2 cellular contexts compared by ENCODE assay signal in genomic region chr7:76409537-76409936, GRCh38.
A peak's percentile ranks its signal among the peaks of the same experiment; 100 is the strongest.
TF ChIP-seq lines count a peak whose summit lies in the region.

Gene SSC4D, minus strand, starts transcription at chr7:76409697. Its CDS starts 5,258 bp downstream, at chr7:76404439.

TF ChIP-seq in IMR-90, 13 proteins besides CTCF, POLR2A, EP300 and RAD21:
- TF ChIP-seq RFX5 (IDR thresholded peaks at IDR 0.05; ENCODE audit: low read depth, low read length) = no peak
- TF ChIP-seq, protein P1, sequence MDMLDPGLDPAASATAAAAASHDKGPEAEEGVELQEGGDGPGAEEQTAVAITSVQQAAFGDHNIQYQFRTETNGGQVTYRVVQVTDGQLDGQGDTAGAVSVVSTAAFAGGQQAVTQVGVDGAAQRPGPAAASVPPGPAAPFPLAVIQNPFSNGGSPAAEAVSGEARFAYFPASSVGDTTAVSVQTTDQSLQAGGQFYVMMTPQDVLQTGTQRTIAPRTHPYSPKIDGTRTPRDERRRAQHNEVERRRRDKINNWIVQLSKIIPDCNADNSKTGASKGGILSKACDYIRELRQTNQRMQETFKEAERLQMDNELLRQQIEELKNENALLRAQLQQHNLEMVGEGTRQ (IDR thresholded peaks at IDR 0.05; ENCODE audit: low read depth, low read length) = no peak
- TF ChIP-seq ELK1 (IDR thresholded peaks at IDR 0.05; ENCODE audit: borderline replicate concordance, low read depth, low read length) = no peak
- no peak for TF ChIP-seq SMC3 (IDR thresholded peaks at IDR 0.05; ENCODE audit: low read depth, low read length)
- TF ChIP-seq MXI1 (IDR thresholded peaks at IDR 0.05; ENCODE audit: borderline replicate concordance, low read depth, low read length) = no peak
- no peak for TF ChIP-seq CHD1 (IDR thresholded peaks at IDR 0.05; ENCODE audit: low read depth, low read length)
- no peak for TF ChIP-seq MAFK (IDR thresholded peaks at IDR 0.05; ENCODE audit: low read depth, low read length)
- TF ChIP-seq NFE2L2 (IDR thresholded peaks at IDR 0.05; ENCODE audit: low read depth, low read length) = no peak
- no peak for TF ChIP-seq FOS (IDR thresholded peaks at IDR 0.05; ENCODE audit: low read depth, low read length)
- no peak for TF ChIP-seq RCOR1 (IDR thresholded peaks at IDR 0.05; ENCODE audit: insufficient replicate concordance, low read length)
- TF ChIP-seq CEBPB (IDR thresholded peaks at IDR 0.05; ENCODE audit: low read depth, low read length) = no peak
- no peak for TF ChIP-seq BHLHE40 (IDR thresholded peaks at IDR 0.05; ENCODE audit: low read depth, low read length)
- no peak for TF ChIP-seq MAZ (IDR thresholded peaks at IDR 0.05; ENCODE audit: borderline replicate concordance, low read depth, low read length)

TF ChIP-seq in HepG2, 621 proteins besides CTCF, POLR2A, EP300 and RAD21 (continues in another document):
- TF ChIP-seq PBX3 (CRISPR knock-in tag; IDR thresholded peaks at IDR 0.05; ENCODE audit: borderline replicate concordance) (no peak), ZBED4 (CRISPR knock-in tag; IDR thresholded peaks at IDR 0.05; ENCODE audit: borderline replicate concordance) (0 out of 2 replicates have a peak, but pooled peaks have one; percentile 40), ZNF468 (CRISPR knock-in tag; IDR thresholded peaks at IDR 0.05) (no peak), BRCA1 (CRISPR knock-in tag; IDR thresholded peaks at IDR 0.05) (no peak), GPN1 (CRISPR knock-in tag; IDR thresholded peaks at IDR 0.05; ENCODE audit: borderline replicate concordance) (no peak), ZBTB3 (CRISPR knock-in tag; IDR thresholded peaks at IDR 0.05; ENCODE audit: borderline replicate concordance, low read depth) (no peak), ZNF775 (CRISPR knock-in tag; IDR thresholded peaks at IDR 0.05; ENCODE audit: borderline replicate concordance) (no peak), PHF20 (CRISPR knock-in tag; IDR thresholded peaks at IDR 0.05) (0 out of 2 replicates have a peak, but pooled peaks have one; percentile 13), UBTF (CRISPR knock-in tag; IDR thresholded peaks at IDR 0.05) (peak; percentile 52; the same call in 1 of the 2 replicates), ZNF672 (CRISPR knock-in tag; IDR thresholded peaks at IDR 0.05) (no peak), ZNF121 (CRISPR knock-in tag; IDR thresholded peaks at IDR 0.05) (peak; percentile 63; the same call in 1 of the 2 replicates), ZNF816 (CRISPR knock-in tag; IDR thresholded peaks at IDR 0.05; ENCODE audit: borderline replicate concordance) (no peak), ZFP82 (CRISPR knock-in tag; IDR thresholded peaks at IDR 0.05; ENCODE audit: borderline replicate concordance) (no peak), ADNP (CRISPR knock-in tag; IDR thresholded peaks at IDR 0.05) (no peak), RBM22 (optimal IDR thresholded peaks at IDR 0.05; ENCODE audit: low read length) (no peak), FOXM1 (CRISPR knock-in tag; IDR thresholded peaks at IDR 0.05) (no peak), TAF1 (CRISPR knock-in tag; IDR thresholded peaks at IDR 0.05) (peak; percentile 51; the same call in 1 of the 2 replicates), SAP130 (CRISPR knock-in tag; IDR thresholded peaks at IDR 0.05; ENCODE audit: low read depth) (peak; percentile 83), JUND (CRISPR knock-in tag; IDR thresholded peaks at IDR 0.05) (no peak), KAT8 (CRISPR knock-in tag; IDR thresholded peaks at IDR 0.05) (0 out of 2 replicates have a peak, but pooled peaks have one; percentile 19), RBM39 (IDR thresholded peaks at IDR 0.05; ENCODE audit: low read depth, low read length, poor library complexity, severe bottlenecking) (no peak), NCOA1 (CRISPR knock-in tag; IDR thresholded peaks at IDR 0.05) (no peak), ZBTB1 (CRISPR knock-in tag; IDR thresholded peaks at IDR 0.05; ENCODE audit: borderline replicate concordance) (no peak), REXO4 (CRISPR knock-in tag; IDR thresholded peaks at IDR 0.05; ENCODE audit: borderline replicate concordance) (no peak), REPIN1 (CRISPR knock-in tag; IDR thresholded peaks at IDR 0.05; ENCODE audit: borderline replicate concordance, low read depth) (no peak), TARDBP (CRISPR knock-in tag; IDR thresholded peaks at IDR 0.05) (peak; percentile 39; the same call in 1 of the 2 replicates), HOXA9 (CRISPR knock-in tag; IDR thresholded peaks at IDR 0.05; ENCODE audit: borderline replicate concordance) (no peak), ZNF850 (CRISPR knock-in tag; conservative IDR thresholded peaks at IDR 0.05) (no peak), ZBTB7B (CRISPR knock-in tag; IDR thresholded peaks at IDR 0.05) (0 out of 2 replicates have a peak, but pooled peaks have one; percentile 32), NR2F6 (IDR thresholded peaks at IDR 0.05) (no peak), NR2F6 (CRISPR knock-in tag; IDR thresholded peaks at IDR 0.05) (0 out of 2 replicates have a peak, but pooled peaks have one; percentile 19), RFX1 (IDR thresholded peaks at IDR 0.05) (no peak), SOX5 (CRISPR knock-in tag; IDR thresholded peaks at IDR 0.05; ENCODE audit: borderline replicate concordance) (no peak; the same call in 1 of the 2 replicates), ZNF543 (CRISPR knock-in tag; IDR thresholded peaks at IDR 0.05) (peak; percentile 63; the same call in 1 of the 2 replicates)
- TF ChIP-seq, protein P2, sequence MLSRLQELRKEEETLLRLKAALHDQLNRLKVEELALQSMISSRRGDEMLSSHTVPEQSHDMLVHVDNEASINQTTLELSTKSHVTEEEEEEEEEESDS (CRISPR knock-in tag; IDR thresholded peaks at IDR 0.05; ENCODE audit: borderline replicate concordance) = no peak
- TF ChIP-seq, protein P3, sequence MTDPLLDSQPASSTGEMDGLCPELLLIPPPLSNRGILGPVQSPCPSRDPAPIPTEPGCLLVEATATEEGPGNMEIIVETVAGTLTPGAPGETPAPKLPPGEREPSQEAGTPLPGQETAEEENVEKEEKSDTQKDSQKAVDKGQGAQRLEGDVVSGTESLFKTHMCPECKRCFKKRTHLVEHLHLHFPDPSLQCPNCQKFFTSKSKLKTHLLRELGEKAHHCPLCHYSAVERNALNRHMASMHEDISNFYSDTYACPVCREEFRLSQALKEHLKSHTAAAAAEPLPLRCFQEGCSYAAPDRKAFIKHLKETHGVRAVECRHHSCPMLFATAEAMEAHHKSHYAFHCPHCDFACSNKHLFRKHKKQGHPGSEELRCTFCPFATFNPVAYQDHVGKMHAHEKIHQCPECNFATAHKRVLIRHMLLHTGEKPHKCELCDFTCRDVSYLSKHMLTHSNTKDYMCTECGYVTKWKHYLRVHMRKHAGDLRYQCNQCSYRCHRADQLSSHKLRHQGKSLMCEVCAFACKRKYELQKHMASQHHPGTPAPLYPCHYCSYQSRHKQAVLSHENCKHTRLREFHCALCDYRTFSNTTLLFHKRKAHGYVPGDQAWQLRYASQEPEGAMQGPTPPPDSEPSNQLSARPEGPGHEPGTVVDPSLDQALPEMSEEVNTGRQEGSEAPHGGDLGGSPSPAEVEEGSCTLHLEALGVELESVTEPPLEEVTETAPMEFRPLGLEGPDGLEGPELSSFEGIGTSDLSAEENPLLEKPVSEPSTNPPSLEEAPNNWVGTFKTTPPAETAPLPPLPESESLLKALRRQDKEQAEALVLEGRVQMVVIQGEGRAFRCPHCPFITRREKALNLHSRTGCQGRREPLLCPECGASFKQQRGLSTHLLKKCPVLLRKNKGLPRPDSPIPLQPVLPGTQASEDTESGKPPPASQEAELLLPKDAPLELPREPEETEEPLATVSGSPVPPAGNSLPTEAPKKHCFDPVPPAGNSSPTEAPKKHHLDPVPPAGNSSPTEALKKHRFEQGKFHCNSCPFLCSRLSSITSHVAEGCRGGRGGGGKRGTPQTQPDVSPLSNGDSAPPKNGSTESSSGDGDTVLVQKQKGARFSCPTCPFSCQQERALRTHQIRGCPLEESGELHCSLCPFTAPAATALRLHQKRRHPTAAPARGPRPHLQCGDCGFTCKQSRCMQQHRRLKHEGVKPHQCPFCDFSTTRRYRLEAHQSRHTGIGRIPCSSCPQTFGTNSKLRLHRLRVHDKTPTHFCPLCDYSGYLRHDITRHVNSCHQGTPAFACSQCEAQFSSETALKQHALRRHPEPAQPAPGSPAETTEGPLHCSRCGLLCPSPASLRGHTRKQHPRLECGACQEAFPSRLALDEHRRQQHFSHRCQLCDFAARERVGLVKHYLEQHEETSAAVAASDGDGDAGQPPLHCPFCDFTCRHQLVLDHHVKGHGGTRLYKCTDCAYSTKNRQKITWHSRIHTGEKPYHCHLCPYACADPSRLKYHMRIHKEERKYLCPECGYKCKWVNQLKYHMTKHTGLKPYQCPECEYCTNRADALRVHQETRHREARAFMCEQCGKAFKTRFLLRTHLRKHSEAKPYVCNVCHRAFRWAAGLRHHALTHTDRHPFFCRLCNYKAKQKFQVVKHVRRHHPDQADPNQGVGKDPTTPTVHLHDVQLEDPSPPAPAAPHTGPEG (CRISPR knock-in tag; IDR thresholded peaks at IDR 0.05) = no peak
- TF ChIP-seq, protein P4, sequence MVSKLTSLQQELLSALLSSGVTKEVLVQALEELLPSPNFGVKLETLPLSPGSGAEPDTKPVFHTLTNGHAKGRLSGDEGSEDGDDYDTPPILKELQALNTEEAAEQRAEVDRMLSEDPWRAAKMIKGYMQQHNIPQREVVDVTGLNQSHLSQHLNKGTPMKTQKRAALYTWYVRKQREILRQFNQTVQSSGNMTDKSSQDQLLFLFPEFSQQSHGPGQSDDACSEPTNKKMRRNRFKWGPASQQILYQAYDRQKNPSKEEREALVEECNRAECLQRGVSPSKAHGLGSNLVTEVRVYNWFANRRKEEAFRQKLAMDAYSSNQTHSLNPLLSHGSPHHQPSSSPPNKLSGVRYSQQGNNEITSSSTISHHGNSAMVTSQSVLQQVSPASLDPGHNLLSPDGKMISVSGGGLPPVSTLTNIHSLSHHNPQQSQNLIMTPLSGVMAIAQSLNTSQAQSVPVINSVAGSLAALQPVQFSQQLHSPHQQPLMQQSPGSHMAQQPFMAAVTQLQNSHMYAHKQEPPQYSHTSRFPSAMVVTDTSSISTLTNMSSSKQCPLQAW (CRISPR knock-in tag; IDR thresholded peaks at IDR 0.05) = no peak
- TF ChIP-seq, protein P5, sequence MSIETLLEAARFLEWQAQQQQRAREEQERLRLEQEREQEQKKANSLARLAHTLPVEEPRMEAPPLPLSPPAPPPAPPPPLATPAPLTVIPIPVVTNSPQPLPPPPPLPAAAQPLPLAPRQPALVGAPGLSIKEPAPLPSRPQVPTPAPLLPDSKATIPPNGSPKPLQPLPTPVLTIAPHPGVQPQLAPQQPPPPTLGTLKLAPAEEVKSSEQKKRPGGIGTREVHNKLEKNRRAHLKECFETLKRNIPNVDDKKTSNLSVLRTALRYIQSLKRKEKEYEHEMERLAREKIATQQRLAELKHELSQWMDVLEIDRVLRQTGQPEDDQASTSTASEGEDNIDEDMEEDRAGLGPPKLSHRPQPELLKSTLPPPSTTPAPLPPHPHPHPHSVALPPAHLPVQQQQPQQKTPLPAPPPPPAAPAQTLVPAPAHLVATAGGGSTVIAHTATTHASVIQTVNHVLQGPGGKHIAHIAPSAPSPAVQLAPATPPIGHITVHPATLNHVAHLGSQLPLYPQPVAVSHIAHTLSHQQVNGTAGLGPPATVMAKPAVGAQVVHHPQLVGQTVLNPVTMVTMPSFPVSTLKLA (IDR thresholded peaks at IDR 0.05) = no peak
